Comparison of ENCODE assay signal across 8 cellular contexts in the genomic region with DNA sequence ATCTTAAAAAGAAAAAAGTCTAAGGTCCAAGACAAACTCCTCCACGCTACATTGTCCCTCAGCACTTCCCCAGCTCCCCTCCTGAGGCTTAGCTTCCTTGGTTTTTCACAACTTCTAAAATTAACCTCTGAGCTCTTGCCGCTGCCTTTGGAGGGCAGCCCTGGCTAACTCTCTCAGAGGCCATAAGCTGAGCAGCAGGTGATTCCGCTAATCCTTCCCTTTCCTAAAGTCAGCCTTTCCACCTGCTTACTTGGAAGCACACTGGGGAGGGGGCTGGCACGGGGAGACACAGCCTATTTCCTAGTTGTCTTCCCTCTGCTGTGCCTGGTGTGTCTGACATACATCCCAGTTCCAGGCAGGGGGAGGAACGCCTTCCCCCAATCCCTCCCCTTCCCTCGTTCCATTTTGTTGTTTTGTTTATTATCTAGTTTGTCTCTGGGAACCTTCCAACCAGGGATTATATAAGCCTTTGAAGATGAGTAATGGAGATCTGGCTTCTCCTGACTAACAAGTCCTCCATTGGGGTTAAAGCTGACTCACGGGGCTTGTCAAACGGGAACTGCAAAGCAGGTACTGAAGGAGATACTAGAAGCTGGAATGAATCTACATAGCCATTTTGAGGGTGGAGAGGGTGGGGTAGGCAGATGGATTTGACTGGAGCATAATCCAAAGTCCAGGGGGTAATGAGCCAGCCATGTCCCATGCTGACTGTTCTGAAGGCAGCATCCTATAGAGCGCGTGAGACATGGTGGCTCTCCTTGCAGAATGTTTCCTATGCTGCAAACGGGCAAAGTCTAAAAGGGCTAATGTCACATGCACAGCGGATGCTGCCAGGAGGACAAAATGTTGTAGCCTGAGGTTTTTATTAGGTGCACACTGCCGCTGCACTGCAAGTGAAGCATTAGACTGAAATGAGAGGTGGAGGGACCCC.
DNase-seq lines count a peak whose midpoint lies in the region; ATAC-seq, FAIRE-seq and TF ChIP-seq lines count a peak whose summit lies in the region.

No MANE protein-coding gene starts in this region.

- H3K4me3 ChIP-seq in WERI-Rb-1 (ENCODE audit: low read depth, low read length) (no peak overlapping the region), left ventricle myocardium inferior (no peak overlapping the region), A673 (ENCODE audit: low read depth, low read length, poor library complexity, severe bottlenecking) (no peak overlapping the region)

- FAIRE-seq in urothelium cell line (lab: Jason Lieb, UNC) = no peak

- POLR2A ChIA-PET in A673 (lab: Charles Lee; ENCODE audit: low non-redundant PET) = no interaction called here

- H3K27me3 ChIP-seq in WERI-Rb-1 (ENCODE audit: insufficient read depth, low read depth, severe bottlenecking) = no peaks in the 10 kb centered on the region
- H3K27me3 ChIP-seq in left ventricle myocardium inferior (ENCODE audit: low read depth) = no peaks in the 10 kb centered on the region
- no peaks in the 10 kb centered on the region for H3K27me3 ChIP-seq in A673 (replicated peaks; ENCODE audit: insufficient read depth, low read depth, low read length, poor library complexity)

- H3K36me3 ChIP-seq in WERI-Rb-1 = no peaks in the 10 kb centered on the region
- peaks cover 15% of the 10 kb centered on the region for H3K36me3 ChIP-seq in left ventricle myocardium inferior
- no peaks in the 10 kb centered on the region for H3K36me3 ChIP-seq in A673 (ENCODE audit: insufficient read depth, low read length, poor library complexity, severe bottlenecking)

- TF ChIP-seq CTCF in WERI-Rb-1 (IDR thresholded peaks at IDR 0.05; ENCODE audit: low read depth, low read length) = peak; percentile 28; the same call in 1 of the 2 replicates
- TF ChIP-seq CTCF in left ventricle myocardium inferior (IDR thresholded peaks at IDR 0.05; ENCODE audit: borderline replicate concordance) = no peak
- no peak for TF ChIP-seq CTCF in A673 (conservative IDR thresholded peaks at IDR 0.05; ENCODE audit: low read depth, low read length)

- H3K27ac ChIP-seq in WERI-Rb-1 (peak overlapping the region; percentile 49), left ventricle myocardium inferior (replicated peaks) (peak overlapping the region; percentile 79), A673 (ENCODE audit: low read depth, low read length, poor library complexity, severe bottlenecking) (no peak overlapping the region)

- H3K36me3 Mint-ChIP-seq in activated naive CD4-positive, alpha-beta T cell treated with anti-CD3 and anti-CD28 coated beads, Interleukin-2, amount 10 ng/mL, durations not matched to agents 7 days and 5 days = peaks cover 25% of the 10 kb centered on the region

- DNase-seq in activated naive CD4-positive, alpha-beta T cell treated with anti-CD3 and anti-CD28 coated beads, Interleukin-2, amount 10 ng/mL, durations not matched to agents 7 days and 5 days = no peak
- no peak for DNase-seq in activated naive CD4-positive, alpha-beta T cell (lab: John Stamatoyannopoulos, UW)
- DNase-seq in WERI-Rb-1 = peak; percentile 79
- DNase-seq in left ventricle myocardium inferior = no peak
- DNase-seq in urothelium cell line (ENCODE audit: low spot score) = peak; percentile 20
- DNase-seq in A673 (ENCODE audit: low spot score) = no peak

- ATAC-seq in GM19035 (IDR thresholded peaks at IDR 0.05; ENCODE audit: unreplicated experiment) = no peak
- no peak for ATAC-seq in HG02759 (IDR thresholded peaks at IDR 0.05; ENCODE audit: unreplicated experiment)

- intact Hi-C loops in left ventricle myocardium inferior (cut with micrococcal nuclease) (no loop called here), A673 (cut with micrococcal nuclease; ENCODE audit: unreplicated experiment) (no loop called here)

- CTCF ChIA-PET in activated naive CD4-positive, alpha-beta T cell treated with anti-CD3 and anti-CD28 coated beads, Interleukin-2, amount 10 ng/mL, durations not matched to agents 7 days and 5 days (lab: Charles Lee) = interaction anchor here (0.6 to 1.7 kb wide), 2 partner anchors 9 to 31 kb away, joined by 3 to 9 read pairs; no protein-coding TSS in a partner anchor
- CTCF ChIA-PET in A673 (lab: Charles Lee) = no interaction called here

- H3K4me1 Mint-ChIP-seq in activated naive CD4-positive, alpha-beta T cell treated with anti-CD3 and anti-CD28 coated beads, Interleukin-2, amount 10 ng/mL, durations not matched to agents 7 days and 5 days = no peaks in the 10 kb centered on the region

- no peaks in the 10 kb centered on the region for H3K9me3 ChIP-seq in WERI-Rb-1 (ENCODE audit: severe bottlenecking)
- no peaks in the 10 kb centered on the region for H3K9me3 ChIP-seq in left ventricle myocardium inferior (replicated peaks)
- H3K9me3 ChIP-seq in A673 (ENCODE audit: low read depth, low read length, poor library complexity, severe bottlenecking) = no peaks in the 10 kb centered on the region

- H3K27me3 Mint-ChIP-seq in activated naive CD4-positive, alpha-beta T cell treated with anti-CD3 and anti-CD28 coated beads, Interleukin-2, amount 10 ng/mL, durations not matched to agents 7 days and 5 days = no peaks in the 10 kb centered on the region

- no TSS peak for BruUV-seq in A673 (replicated peaks; lab: Mats Ljungman, UMichigan)

- H3K4me3 Mint-ChIP-seq in activated naive CD4-positive, alpha-beta T cell treated with anti-CD3 and anti-CD28 coated beads, Interleukin-2, amount 10 ng/mL, durations not matched to agents 7 days and 5 days = no peak overlapping the region

- no peaks in the 10 kb centered on the region for H3K9me3 Mint-ChIP-seq in activated naive CD4-positive, alpha-beta T cell treated with anti-CD3 and anti-CD28 coated beads, Interleukin-2, amount 10 ng/mL, durations not matched to agents 7 days and 5 days

- H3K27ac Mint-ChIP-seq in activated naive CD4-positive, alpha-beta T cell treated with anti-CD3 and anti-CD28 coated beads, Interleukin-2, amount 10 ng/mL, durations not matched to agents 7 days and 5 days = peak overlapping the region; percentile 51

- H3K4me1 ChIP-seq in left ventricle myocardium inferior (peaks cover 47% of the 10 kb centered on the region), A673 (ENCODE audit: insufficient read depth, low read length, poor library complexity, severe bottlenecking) (no peaks in the 10 kb centered on the region)

Comparison
In these comparisons a context has a peak if more than half of its experiments do, and no peak if none do; other contexts are left out.
1. DNase-seq: peak in WERI-Rb-1 (single experiment) and urothelium cell line (single experiment); none in activated naive CD4-positive, alpha-beta T cell treated with anti-CD3 and anti-CD28 coated beads, Interleukin-2, amount 10 ng/mL, durations not matched to agents 7 days and 5 days (single experiment), activated naive CD4-positive, alpha-beta T cell (0 of 4), left ventricle myocardium inferior (single experiment) and A673 (single experiment).